ENCODE assay signal across 8 cellular contexts in the genomic region with DNA sequence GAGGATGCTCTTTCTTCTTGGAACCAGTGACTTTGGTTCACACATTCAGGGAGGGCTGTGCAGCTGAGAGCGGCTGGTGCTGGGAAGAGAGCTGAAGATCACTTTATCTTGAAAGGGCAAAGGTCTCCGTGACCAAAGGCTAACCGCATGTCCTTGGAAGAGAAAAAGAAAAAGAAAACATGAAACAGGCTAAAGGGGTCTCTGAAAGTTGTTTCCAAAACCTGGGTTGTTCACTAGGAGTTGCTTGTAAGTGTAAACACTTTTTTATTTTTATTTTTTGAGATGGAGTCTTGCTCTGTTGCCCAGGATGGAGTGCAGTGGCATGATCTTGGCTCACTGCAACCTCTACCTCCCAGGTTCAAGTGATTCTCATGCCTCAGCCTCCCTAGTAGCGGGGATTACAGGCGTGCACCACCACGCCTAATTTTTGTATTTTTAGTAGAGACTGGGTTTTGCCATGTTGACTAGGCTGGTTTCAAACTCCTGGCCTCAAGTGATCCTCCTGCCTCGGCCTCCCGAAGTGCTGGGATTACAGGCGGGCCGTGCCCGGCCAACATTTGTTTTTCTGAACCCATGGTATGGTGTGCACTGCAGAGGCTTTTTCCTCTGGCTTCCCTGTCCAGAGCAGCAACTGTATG.
A peak's percentile ranks its signal among the peaks of the same experiment; 100 is the strongest.
DNase-seq lines count a peak whose midpoint lies in the region; ATAC-seq and TF ChIP-seq lines count a peak whose summit lies in the region.
"Not testable (repeated sequence)": the region's sequence is repeated elsewhere in the genome, so short reads cannot be mapped to it uniquely, and the experiment has no call there.

No MANE protein-coding gene starts in this region.

- not testable (repeated sequence) for H3K36me3 ChIP-seq in right atrium auricular region; naive thymus-derived CD4-positive, alpha-beta T cell (ENCODE audit: control insufficient read depth in 2 of 3, insufficient read depth in 3 of 3, low read length in 3 of 3); vagina

- not testable (repeated sequence) for ATAC-seq in SK-N-SH treated with all-trans-retinoic acid at 6 μM for 48 hours; naive thymus-derived CD4-positive, alpha-beta T cell

- not testable (repeated sequence) for H3K27me3 Mint-ChIP-seq in HFFc6 (ENCODE audit: insufficient read depth); dendritic cell treated with granulocyte-macrophage colony-stimulating factor and Interleukin-4, amounts not matched to agents 40 ng/mL and 50 ng/mL, for 4 days; naive thymus-derived CD4-positive, alpha-beta T cell
- peaks cover 16% of the 10 kb centered on the region for H3K27me3 Mint-ChIP-seq in activated naive CD4-positive, alpha-beta T cell treated with anti-CD3 and anti-CD28 coated beads, Interleukin-2, amount 10 ng/mL, durations not matched to agents 7 days and 5 days

- H3K36me3 Mint-ChIP-seq in HFFc6 (ENCODE audit: low read depth) = peaks cover 12% of the 10 kb centered on the region
- H3K36me3 Mint-ChIP-seq in activated naive CD4-positive, alpha-beta T cell treated with anti-CD3 and anti-CD28 coated beads, Interleukin-2, amount 10 ng/mL, durations not matched to agents 7 days and 5 days; dendritic cell treated with granulocyte-macrophage colony-stimulating factor and Interleukin-4, amounts not matched to agents 40 ng/mL and 50 ng/mL, for 4 days (ENCODE audit: low read depth): not testable (repeated sequence)
- H3K36me3 Mint-ChIP-seq in naive thymus-derived CD4-positive, alpha-beta T cell = peaks cover 0 to 11% (median 6%) of the 10 kb centered on the region in 5 donors

- DNase-seq in HFFc6; activated naive CD4-positive, alpha-beta T cell treated with anti-CD3 and anti-CD28 coated beads, Interleukin-2, amount 10 ng/mL, durations not matched to agents 7 days and 5 days; right atrium auricular region (ENCODE audit: low spot score); naive thymus-derived CD4-positive, alpha-beta T cell; vagina (ENCODE audit: extremely low spot score in 2 of 2): not testable (repeated sequence)

- CTCF ChIA-PET in activated naive CD4-positive, alpha-beta T cell treated with anti-CD3 and anti-CD28 coated beads, Interleukin-2, amount 10 ng/mL, durations not matched to agents 7 days and 5 days (lab: Charles Lee); naive thymus-derived CD4-positive, alpha-beta T cell (lab: Charles Lee): not testable (repeated sequence)

- not testable (repeated sequence) for H3K9me3 ChIP-seq in right atrium auricular region; naive thymus-derived CD4-positive, alpha-beta T cell (ENCODE audit: control insufficient read depth in 2 of 3, low read length in 3 of 3); vagina

- not testable (repeated sequence) for H3K27me3 ChIP-seq in right atrium auricular region; naive thymus-derived CD4-positive, alpha-beta T cell (ENCODE audit: control insufficient read depth in 2 of 2, insufficient read depth in 2 of 2, low read length in 2 of 2); vagina

- H3K27ac Mint-ChIP-seq in HFFc6 = peak overlapping the region; percentile 99
- H3K27ac Mint-ChIP-seq in activated naive CD4-positive, alpha-beta T cell treated with anti-CD3 and anti-CD28 coated beads, Interleukin-2, amount 10 ng/mL, durations not matched to agents 7 days and 5 days = peak overlapping the region; percentile 96
- peak overlapping the region; percentile 93 for H3K27ac Mint-ChIP-seq in dendritic cell treated with granulocyte-macrophage colony-stimulating factor and Interleukin-4, amounts not matched to agents 40 ng/mL and 50 ng/mL, for 4 days
- H3K27ac Mint-ChIP-seq in naive thymus-derived CD4-positive, alpha-beta T cell = peak overlapping the region; percentile 95 to 99 (median 98)

- H3K9me3 Mint-ChIP-seq in HFFc6 = peaks cover 12% of the 10 kb centered on the region
- H3K9me3 Mint-ChIP-seq in activated naive CD4-positive, alpha-beta T cell treated with anti-CD3 and anti-CD28 coated beads, Interleukin-2, amount 10 ng/mL, durations not matched to agents 7 days and 5 days = peaks cover 10% of the 10 kb centered on the region
- H3K9me3 Mint-ChIP-seq in dendritic cell treated with granulocyte-macrophage colony-stimulating factor and Interleukin-4, amounts not matched to agents 40 ng/mL and 50 ng/mL, for 4 days = peaks cover 12% of the 10 kb centered on the region
- peaks cover 0 to 12% (median 8%) of the 10 kb centered on the region in 11 donors for H3K9me3 Mint-ChIP-seq in naive thymus-derived CD4-positive, alpha-beta T cell

- POLR2A ChIA-PET in naive thymus-derived CD4-positive, alpha-beta T cell (lab: Charles Lee) = interaction anchor here (0.6 to 1.8 kb wide), 5 partner anchors 24 to 234 kb away, joined by 3 to 11 read pairs (median 4); partner anchors contain the start of gene IER5L

- TF ChIP-seq POLR2A in vagina (IDR thresholded peaks at IDR 0.05) = not testable (repeated sequence)

- peak overlapping the region; percentile 98 to 99 for H3K27ac ChIP-seq in right atrium auricular region
- peak overlapping the region; percentile 100 for H3K27ac ChIP-seq in naive thymus-derived CD4-positive, alpha-beta T cell (ENCODE audit: low read depth, low read length)
- peak overlapping the region; percentile 93 to 100 (median 99) for H3K27ac ChIP-seq in skin epidermis
- H3K27ac ChIP-seq in vagina = peak overlapping the region; percentile 98

- H3K4me3 ChIP-seq in right atrium auricular region, skin epidermis, vagina: not testable (repeated sequence)
- H3K4me3 ChIP-seq in naive thymus-derived CD4-positive, alpha-beta T cell (ENCODE audit: low read length) = peak overlapping the region; percentile 28

- peak overlapping the region; percentile 20; the same call in 1 of the 2 replicates for H3K4me3 Mint-ChIP-seq in HFFc6
- H3K4me3 Mint-ChIP-seq in activated naive CD4-positive, alpha-beta T cell treated with anti-CD3 and anti-CD28 coated beads, Interleukin-2, amount 10 ng/mL, durations not matched to agents 7 days and 5 days = peak overlapping the region; percentile 76
- not testable (repeated sequence) for H3K4me3 Mint-ChIP-seq in dendritic cell treated with granulocyte-macrophage colony-stimulating factor and Interleukin-4, amounts not matched to agents 40 ng/mL and 50 ng/mL, for 4 days
- peak overlapping the region; percentile 80 to 89 (median 86) for H3K4me3 Mint-ChIP-seq in naive thymus-derived CD4-positive, alpha-beta T cell

- H3K4me1 ChIP-seq in right atrium auricular region = peaks cover 0 to 36% of the 10 kb centered on the region in 2 donors
- H3K4me1 ChIP-seq in naive thymus-derived CD4-positive, alpha-beta T cell (ENCODE audit: control insufficient read depth in 2 of 2, insufficient read depth in 2 of 2, low read length in 2 of 2) = peaks cover 17 to 20% of the 10 kb centered on the region in 2 donors
- H3K4me1 ChIP-seq in vagina = peaks cover 50% of the 10 kb centered on the region

- H3K4me1 Mint-ChIP-seq in HFFc6 (ENCODE audit: low read depth) = peaks cover 25% of the 10 kb centered on the region
- H3K4me1 Mint-ChIP-seq in activated naive CD4-positive, alpha-beta T cell treated with anti-CD3 and anti-CD28 coated beads, Interleukin-2, amount 10 ng/mL, durations not matched to agents 7 days and 5 days = peaks cover 27% of the 10 kb centered on the region
- H3K4me1 Mint-ChIP-seq in dendritic cell treated with granulocyte-macrophage colony-stimulating factor and Interleukin-4, amounts not matched to agents 40 ng/mL and 50 ng/mL, for 4 days (ENCODE audit: low read depth) = peaks cover 45% of the 10 kb centered on the region
- H3K4me1 Mint-ChIP-seq in naive thymus-derived CD4-positive, alpha-beta T cell = peaks cover 5 to 43% (median 31%) of the 10 kb centered on the region in 7 donors

- intact Hi-C loops in dendritic cell treated with granulocyte-macrophage colony-stimulating factor and Interleukin-4, amounts not matched to agents 40 ng/mL and 50 ng/mL, for 4 days (cut with micrococcal nuclease) = loop anchor here (10.0 kb wide), 1 partner anchor 237 kb away; the partner anchor contains the start of gene IER5L
- intact Hi-C loops in naive thymus-derived CD4-positive, alpha-beta T cell (cut with micrococcal nuclease) = loop anchor here (2.0 to 5.0 kb wide), 3 partner anchors 75 to 475 kb away; no protein-coding TSS in a partner anchor
- intact Hi-C loops in vagina (cut with DNase I) = loop anchor here (5.0 kb wide), 2 partner anchors 70 to 75 kb away; no protein-coding TSS in a partner anchor

- TF ChIP-seq CTCF in HFFc6 (IDR thresholded peaks at IDR 0.05); right atrium auricular region (IDR thresholded peaks at IDR 0.05); vagina (IDR thresholded peaks at IDR 0.05): not testable (repeated sequence)

TF ChIP-seq in SK-N-SH treated with all-trans-retinoic acid at 6 μM for 48 hours, 23 proteins besides CTCF, POLR2A, EP300 and RAD21:
- 0 out of 2 replicates have a peak, but pooled peaks have one; percentile 3 for TF ChIP-seq ISL1 (CRISPR knock-in tag; IDR thresholded peaks at IDR 0.05)
